ENCODE assay signal across 22 cellular contexts in genomic region chr12:5865397-5865796, GRCh38.
DNase-seq lines count a peak whose midpoint lies in the region; ATAC-seq, FAIRE-seq and TF ChIP-seq lines count a peak whose summit lies in the region.
"Had no signal": no experiment of that assay in that cellular context is flagged by ENCODE, and none has a peak within 500 bp of the region (broad histone marks: within the 10 kb centered on the region; RNA-seq: fewer than 3 reads in every experiment).

No MANE protein-coding gene starts in this region.

- no peak for ATAC-seq in body of pancreas
- ATAC-seq in GM21447 (IDR thresholded peaks at IDR 0.05; ENCODE audit: unreplicated experiment): no peak
- ATAC-seq: A549, GM23338 had no signal

- TF ChIP-seq CTCF in D721Med (IDR thresholded peaks at IDR 0.05; ENCODE audit: insufficient read depth, missing control alignments) (no peak), bronchial epithelial cell (IDR thresholded peaks at IDR 0.05; ENCODE audit: insufficient read depth, low read length, severe bottlenecking) (no peak), Peyer's patch (IDR thresholded peaks at IDR 0.05) (no peak), body of pancreas (IDR thresholded peaks at IDR 0.05) (no peak)

- FAIRE-seq in D721Med (lab: Jason Lieb, UNC) (peak; percentile 84), GM12892 (lab: Jason Lieb, UNC) (peak; percentile 27), bronchial epithelial cell (lab: Jason Lieb, UNC) (peak; percentile 96), urothelium cell line (lab: Jason Lieb, UNC) (peak; percentile 100)
- FAIRE-seq: A549, GM19239, H54 had no signal

- no peak overlapping the region for H3K27ac ChIP-seq in Peyer's patch
- no peak overlapping the region for H3K27ac ChIP-seq in body of pancreas
- H3K27ac ChIP-seq: A549; BLaER1 treated with 17β-estradiol and CSF1 and Interleukin-3, amounts not matched to agents 10 nM and 100 nM had no signal

- TF ChIP-seq POLR2A in GM12892 (IDR thresholded peaks at IDR 0.05; ENCODE audit: low read depth, low read length) (no peak), Peyer's patch (IDR thresholded peaks at IDR 0.05) (no peak), body of pancreas (IDR thresholded peaks at IDR 0.05) (no peak)

- H3K36me3 ChIP-seq in bronchial epithelial cell (ENCODE audit: control insufficient read depth, insufficient read depth, low read length) (no peaks in the 10 kb centered on the region), Peyer's patch (no peaks in the 10 kb centered on the region), body of pancreas (replicated peaks in 1 of 2; ENCODE audit: insufficient read depth in 1 of 2, low read depth in 2 of 2) (no peaks in the 10 kb centered on the region)
- H3K36me3 ChIP-seq: BE2C; BLaER1 treated with 17β-estradiol and CSF1 and Interleukin-3, amounts not matched to agents 10 nM and 100 nM; HAP-1 had no signal

- H3K4me3 ChIP-seq in bronchial epithelial cell (ENCODE audit: low read depth, low read length): no peak overlapping the region
- no peak overlapping the region for H3K4me3 ChIP-seq in Peyer's patch
- H3K4me3 ChIP-seq in body of pancreas: no peak overlapping the region
- H3K4me3 ChIP-seq: A549; BLaER1 treated with 17β-estradiol and CSF1 and Interleukin-3, amounts not matched to agents 10 nM and 100 nM; GM23338; HAP-1 had no signal

- H3K9me3 ChIP-seq in Peyer's patch: no peaks in the 10 kb centered on the region
- no peaks in the 10 kb centered on the region for H3K9me3 ChIP-seq in body of pancreas
- H3K9me3 ChIP-seq: A549; BE2C; BLaER1 treated with 17β-estradiol and CSF1 and Interleukin-3, amounts not matched to agents 10 nM and 100 nM; HAP-1 had no signal

- WGBS in body of pancreas, 2 donors: 90 to 96% methylated on average over 2 of the region's 2 CpGs

- H3K4me1 ChIP-seq in Peyer's patch (no peaks in the 10 kb centered on the region), body of pancreas (no peaks in the 10 kb centered on the region)
- H3K4me1 ChIP-seq: A549; BE2C; BLaER1 treated with 17β-estradiol and CSF1 and Interleukin-3, amounts not matched to agents 10 nM and 100 nM; HAP-1 had no signal

- DNase-seq in D721Med (ENCODE audit: insufficient read length, low spot score) (no peak), GM12892 (ENCODE audit: insufficient read length) (no peak), bronchial epithelial cell (ENCODE audit: low read depth) (no peak), urothelium cell line (ENCODE audit: low spot score) (no peak), Peyer's patch (no peak), body of pancreas (no peak)
- DNase-seq: 8988T; ACHN; AML-193; BE2C; CD4-positive, alpha-beta T cell; CD8-positive, alpha-beta memory T cell; DMS53; DMS79 treated with DMSO at 0.1 percent for 48 hours; GF-D8 had no signal

- intact Hi-C loops in body of pancreas (cut with DNase I): no loop called here

- H3K27me3 ChIP-seq in bronchial epithelial cell (ENCODE audit: control insufficient read depth, insufficient read depth, low read length) (no peaks in the 10 kb centered on the region), Peyer's patch (no peaks in the 10 kb centered on the region), body of pancreas (no peaks in the 10 kb centered on the region)
- H3K27me3 ChIP-seq: BE2C; BLaER1 treated with 17β-estradiol and CSF1 and Interleukin-3, amounts not matched to agents 10 nM and 100 nM had no signal
